In the genomic region with DNA sequence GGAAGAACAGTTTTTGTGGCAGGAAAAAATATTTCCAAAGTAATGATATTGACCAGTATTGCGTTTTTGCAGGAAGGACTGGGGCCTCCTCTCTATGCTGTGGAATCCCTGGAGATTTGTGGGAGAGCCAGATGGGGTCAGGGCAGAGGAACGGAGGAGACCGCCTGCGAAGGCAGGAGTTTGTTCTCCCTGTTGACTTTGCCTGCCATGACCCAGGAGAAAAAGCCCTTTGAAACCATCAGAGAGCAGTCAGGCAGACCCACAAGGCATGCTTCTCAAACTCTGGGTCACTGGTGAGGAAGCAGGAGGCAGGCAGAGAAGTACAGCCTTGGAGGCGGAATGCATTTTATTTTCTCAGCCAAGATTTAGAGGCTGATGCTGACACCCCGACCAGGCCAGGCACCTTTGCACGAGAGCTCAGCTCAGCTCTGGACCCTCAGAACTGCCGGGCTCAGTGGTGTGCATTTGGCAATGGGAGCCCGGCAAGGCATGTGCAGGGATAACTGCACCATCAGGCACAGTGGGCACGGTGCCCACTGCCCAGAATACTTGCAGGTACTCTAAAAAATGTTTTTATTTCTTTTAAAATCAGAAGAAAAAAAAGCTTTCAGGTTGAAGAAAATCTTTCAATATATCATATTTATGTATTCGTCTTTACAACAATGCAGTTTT, we compare ENCODE assay signal across 23 cellular contexts.
"Had no signal": no experiment of that assay in that cellular context is flagged by ENCODE, and none has a peak within 500 bp of the region (broad histone marks: within the 10 kb centered on the region; RNA-seq: fewer than 3 reads in every experiment).

No MANE protein-coding gene starts in this region.

- H3K9me3 Mint-ChIP-seq: activated naive CD8-positive, alpha-beta T cell treated with anti-CD3 and anti-CD28 coated beads, Interleukin-2, amount 10 ng/mL, durations not matched to agents 7 days and 5 days; activated T-cell treated with anti-CD3 and anti-CD28 coated beads, Interleukin-2, amount 50 U/mL, for 4 hours; activated T-helper 2 cell treated with anti-CD3 and anti-CD28 coated beads, Interferon-gamma antibody, Interleukin-2, Interleukin-4, amounts not matched to agents 10 μg/mL and 5 μg/mL and 100 μg/mL, durations not matched to agents 14 hours and 24 hours and 36 hours; naive thymus-derived CD8-positive, alpha-beta T cell; stimulated activated naive CD8-positive, alpha-beta T cell treated with anti-CD3 and anti-CD28 coated beads, Interleukin-15, Interleukin-2, amounts not matched to agents 100 ng/mL and 50 ng/mL, for 24 hours had no signal

- H3K36me3 Mint-ChIP-seq: activated naive CD8-positive, alpha-beta T cell treated with anti-CD3 and anti-CD28 coated beads, Interleukin-2, amount 10 ng/mL, durations not matched to agents 7 days and 5 days; naive thymus-derived CD8-positive, alpha-beta T cell had no signal

- H3K27ac ChIP-seq: breast epithelium, left lung, neutrophil, ovary, prostate gland, tibial artery had no signal

- ATAC-seq: activated T-cell treated with anti-CD3 and anti-CD28 coated beads, Interleukin-2, amount 50 U/mL, for 4 hours; left lung; naive thymus-derived CD8-positive, alpha-beta T cell; T-helper 17 cell had no signal

- H3K27me3 ChIP-seq: breast epithelium, left lung, ovary, tibial artery had no signal

- H3K27me3 Mint-ChIP-seq: stimulated activated naive CD8-positive, alpha-beta T cell treated with anti-CD3 and anti-CD28 coated beads, Interleukin-15, Interleukin-2, amounts not matched to agents 100 ng/mL and 50 ng/mL, for 24 hours had no signal

- DNase-seq: activated CD4-positive, alpha-beta T cell treated with anti-CD3 and anti-CD28 coated beads for 4 hours; activated CD4-positive, alpha-beta T cell treated with anti-CD3 and anti-CD28 coated beads, Interleukin-2, amount 50 U/mL, for 48 hours; activated CD4-positive, CD25-positive, alpha-beta regulatory T cell; activated CD8-positive, alpha-beta memory T cell treated with anti-CD3 and anti-CD28 coated beads, Interleukin-2, amount 50 U/mL, for 48 hours; activated naive CD4-positive, alpha-beta T cell treated with Interleukin-2 at 50 U/mL for 16 hours; activated naive CD8-positive, alpha-beta T cell treated with anti-CD3 and anti-CD28 coated beads, Interleukin-2, amount 10 ng/mL, durations not matched to agents 7 days and 5 days; activated T-cell treated with anti-CD3 and anti-CD28 coated beads, Interleukin-2, amount 50 U/mL, for 4 hours; amniotic stem cell; cerebellar nuclear complex; foreskin fibroblast; left lung; naive thymus-derived CD8-positive, alpha-beta T cell; stimulated activated CD4-positive, alpha-beta T cell treated with anti-CD3 and anti-CD28 coated beads, Interleukin-12 subunit alpha, Interleukin-12 subunit beta, amount 100 ng/mL, for 4 hours; stimulated activated CD4-positive, alpha-beta T cell treated with anti-CD3 and anti-CD28 coated beads, Interleukin-4, amount 100 ng/mL, for 4 hours; T-helper 17 cell had no signal

- H3K9me3 ChIP-seq: breast epithelium, left lung, neutrophil, ovary, prostate gland, tibial artery had no signal

- H3K4me3 Mint-ChIP-seq: activated naive CD8-positive, alpha-beta T cell treated with anti-CD3 and anti-CD28 coated beads, Interleukin-2, amount 10 ng/mL, durations not matched to agents 7 days and 5 days; activated T-cell treated with anti-CD3 and anti-CD28 coated beads, Interleukin-2, amount 50 U/mL, for 4 hours; naive thymus-derived CD8-positive, alpha-beta T cell; stimulated activated naive CD8-positive, alpha-beta T cell treated with anti-CD3 and anti-CD28 coated beads, Interleukin-15, Interleukin-2, amounts not matched to agents 100 ng/mL and 50 ng/mL, for 24 hours; T-helper 17 cell had no signal

- H3K27ac Mint-ChIP-seq: activated naive CD8-positive, alpha-beta T cell treated with anti-CD3 and anti-CD28 coated beads, Interleukin-2, amount 10 ng/mL, durations not matched to agents 7 days and 5 days; activated T-helper 2 cell treated with anti-CD3 and anti-CD28 coated beads, Interferon-gamma antibody, Interleukin-2, Interleukin-4, amounts not matched to agents 10 μg/mL and 5 μg/mL and 100 μg/mL, durations not matched to agents 14 hours and 24 hours and 36 hours; naive thymus-derived CD8-positive, alpha-beta T cell; stimulated activated naive CD8-positive, alpha-beta T cell treated with anti-CD3 and anti-CD28 coated beads, Interleukin-15, Interleukin-2, amounts not matched to agents 100 ng/mL and 50 ng/mL, for 24 hours; T-helper 17 cell had no signal

- H3K4me3 ChIP-seq: breast epithelium, left lung, lung, ovary, prostate gland, tibial artery had no signal

- H3K4me1 ChIP-seq: breast epithelium, left lung, prostate gland had no signal

- H3K36me3 ChIP-seq: breast epithelium, left lung, neutrophil, ovary, prostate gland, tibial artery had no signal

- H3K4me1 Mint-ChIP-seq: activated naive CD8-positive, alpha-beta T cell treated with anti-CD3 and anti-CD28 coated beads, Interleukin-2, amount 10 ng/mL, durations not matched to agents 7 days and 5 days had no signal
